2 cellular contexts compared by ENCODE assay signal in genomic region chr1:15955552-15955951, GRCh38.
TF ChIP-seq lines count a peak whose summit lies in the region.

No MANE protein-coding gene starts in this region.

TF ChIP-seq in SK-N-SH, 30 proteins besides CTCF, POLR2A, EP300 and RAD21 (continued from another document):
- no peak for TF ChIP-seq EZH2phosphoT487 (IDR thresholded peaks at IDR 0.05; ENCODE audit: borderline replicate concordance, low read depth)
- no peak for TF ChIP-seq GABPA (IDR thresholded peaks at IDR 0.05; ENCODE audit: low read depth)
- TF ChIP-seq GATA2 (CRISPR knock-in tag; IDR thresholded peaks at IDR 0.05) = no peak
- TF ChIP-seq RFX5 (IDR thresholded peaks at IDR 0.05; ENCODE audit: low read length) = no peak
- TF ChIP-seq IRF3 (IDR thresholded peaks at IDR 0.05; ENCODE audit: low read depth, low read length) = no peak
- TF ChIP-seq NRF1 (IDR thresholded peaks at IDR 0.05; ENCODE audit: low read depth, low read length) = no peak
- no peak for TF ChIP-seq TEAD4 (IDR thresholded peaks at IDR 0.05; ENCODE audit: borderline replicate concordance, insufficient read depth)
- TF ChIP-seq MEF2A (IDR thresholded peaks at IDR 0.05; ENCODE audit: borderline replicate concordance, low read depth) = no peak
- TF ChIP-seq REST (IDR thresholded peaks at IDR 0.05; ENCODE audit: low read depth, low read length) = no peak
- no peak for TF ChIP-seq USF1 (IDR thresholded peaks at IDR 0.05; ENCODE audit: borderline replicate concordance, low read depth)
- no peak for TF ChIP-seq JUND (IDR thresholded peaks at IDR 0.05)
TF ChIP-seq in SK-N-SH: peak in this region for 0.

TF ChIP-seq in SK-N-SH treated with all-trans-retinoic acid at 6 μM for 48 hours, 23 proteins besides CTCF, POLR2A, EP300 and RAD21 (continued from another document):
- TF ChIP-seq TSHZ2 (CRISPR knock-in tag; IDR thresholded peaks at IDR 0.05) = no peak
